Comparison of ENCODE assay signal across 6 cellular contexts in genomic region chr1:119090250-119090649, GRCh38.
"Had no signal": no experiment of that assay in that cellular context is flagged by ENCODE, and none has a peak within 500 bp of the region (broad histone marks: within the 10 kb centered on the region; RNA-seq: fewer than 3 reads in every experiment).

No MANE protein-coding gene starts in this region.

- H3K9me3 Mint-ChIP-seq: IgD-negative memory B cell had no signal

- H3K4me3 Mint-ChIP-seq: IgD-negative memory B cell had no signal

- DNase-seq: IMR-90, KBM-7, KG1 had no signal

- H3K27me3 Mint-ChIP-seq: IgD-negative memory B cell had no signal

- H3K27ac Mint-ChIP-seq: IgD-negative memory B cell had no signal

- H3K27ac ChIP-seq: HL-60 had no signal

- FAIRE-seq: HTR-8/SVneo had no signal
